26 cellular contexts compared by ENCODE assay signal in genomic region chr16:49474741-49475140, GRCh38.
DNase-seq lines count a peak whose midpoint lies in the region; ATAC-seq and TF ChIP-seq lines count a peak whose summit lies in the region.
"Had no signal": no experiment of that assay in that cellular context is flagged by ENCODE, and none has a peak within 500 bp of the region (broad histone marks: within the 10 kb centered on the region; RNA-seq: fewer than 3 reads in every experiment).

No MANE protein-coding gene starts in this region.

- H3K4me1 ChIP-seq in lower lobe of right lung (no peaks in the 10 kb centered on the region), upper lobe of right lung (no peaks in the 10 kb centered on the region), body of pancreas (no peaks in the 10 kb centered on the region)
- H3K4me1 ChIP-seq: A549, BE2C had no signal

- ATAC-seq in lower lobe of right lung = no peak
- ATAC-seq in upper lobe of right lung = no peak
- no peak for ATAC-seq in body of pancreas
- ATAC-seq: A549; activated naive CD4-positive, alpha-beta T cell treated with anti-CD3 and anti-CD28 coated beads, Interleukin-2, amount 50 U/mL, for 72 hours; left lobe of liver; naive thymus-derived CD8-positive, alpha-beta T cell; right cardiac atrium; SK-N-SH treated with all-trans-retinoic acid at 6 μM for 48 hours; stimulated activated naive CD8-positive, alpha-beta T cell treated with anti-CD3 and anti-CD28 coated beads, Interleukin-15, amount 100 ng/mL, for 72 hours had no signal

- 50 to 72% methylated on average over 3 to 11 of the region's 11 CpGs for WGBS in body of pancreas, 2 donors

- no peak for TF ChIP-seq POLR2A in body of pancreas (IDR thresholded peaks at IDR 0.05)

- TF ChIP-seq CTCF in lower lobe of right lung (IDR thresholded peaks at IDR 0.05) (no peak), upper lobe of right lung (IDR thresholded peaks at IDR 0.05) (no peak), body of pancreas (IDR thresholded peaks at IDR 0.05) (no peak)

- intact Hi-C loops in lower lobe of right lung (cut with DNase I) = no loop called here
- intact Hi-C loops in upper lobe of right lung (cut with DNase I) = no loop called here
- intact Hi-C loops in body of pancreas (cut with DNase I) = no loop called here

- peak; percentile 1 for DNase-seq in activated naive CD4-positive, alpha-beta T cell treated with anti-CD3 and anti-CD28 coated beads, Interleukin-2, amount 50 U/mL, for 16 hours
- DNase-seq in activated naive CD4-positive, alpha-beta T cell treated with Interleukin-2 at 50 U/mL for 16 hours = no peak
- peak; percentile 75 for DNase-seq in NCI-H69 (lab: John Stamatoyannopoulos, UW)
- DNase-seq in lower lobe of right lung = peak; percentile 14
- peak; percentile 35 for DNase-seq in upper lobe of right lung
- DNase-seq in foreskin melanocyte = no peak
- no peak for DNase-seq in body of pancreas
- DNase-seq in superior temporal gyrus (ENCODE audit: extremely low spot score) = no peak
- DNase-seq: activated CD4-positive, alpha-beta T cell treated with anti-CD3 and anti-CD28 coated beads for 4 hours; BE2C; DMS53; GDM1; GOT3; MG63; midbrain; NCI-H1436 treated with DMSO at 0.1 percent for 48 hours; right cardiac atrium; stimulated activated naive CD8-positive, alpha-beta T cell treated with anti-CD3 and anti-CD28 coated beads, Interleukin-15, amount 100 ng/mL, for 72 hours; T-helper 2 cell; trophoblast cell had no signal

- H3K36me3 ChIP-seq in lower lobe of right lung (no peaks in the 10 kb centered on the region), upper lobe of right lung (no peaks in the 10 kb centered on the region), body of pancreas (replicated peaks in 1 of 2; ENCODE audit: insufficient read depth in 1 of 2, low read depth in 2 of 2) (no peaks in the 10 kb centered on the region)
- H3K36me3 ChIP-seq: BE2C, MG63, ovary had no signal

- H3K4me3 ChIP-seq in lower lobe of right lung (no peak overlapping the region), upper lobe of right lung (no peak overlapping the region), body of pancreas (no peak overlapping the region)
- H3K4me3 ChIP-seq: A549, MG63, ovary had no signal

- H3K9me3 ChIP-seq in lower lobe of right lung (no peaks in the 10 kb centered on the region), upper lobe of right lung (no peaks in the 10 kb centered on the region), body of pancreas (no peaks in the 10 kb centered on the region)
- H3K9me3 ChIP-seq: A549, BE2C, MG63, ovary had no signal

- H3K27me3 ChIP-seq in lower lobe of right lung (ENCODE audit: low read depth) (no peaks in the 10 kb centered on the region), upper lobe of right lung (no peaks in the 10 kb centered on the region), body of pancreas (no peaks in the 10 kb centered on the region)
- H3K27me3 ChIP-seq: BE2C, MG63, ovary had no signal

- H3K27ac ChIP-seq in lower lobe of right lung = no peak overlapping the region
- H3K27ac ChIP-seq in upper lobe of right lung = no peak overlapping the region
- H3K27ac ChIP-seq in body of pancreas = no peak overlapping the region
- H3K27ac ChIP-seq: A549, ovary had no signal

Comparison
In these comparisons a context has a peak if more than half of its experiments do, and no peak if none do; other contexts are left out.
1. DNase-seq: peak in activated naive CD4-positive, alpha-beta T cell treated with anti-CD3 and anti-CD28 coated beads, Interleukin-2, amount 50 U/mL, for 16 hours (single experiment), NCI-H69 (single experiment), lower lobe of right lung (single experiment) and upper lobe of right lung (single experiment); none in activated naive CD4-positive, alpha-beta T cell treated with Interleukin-2 at 50 U/mL for 16 hours (single experiment), foreskin melanocyte (single experiment), body of pancreas (0 of 4) and superior temporal gyrus (single experiment).